In the genomic region with DNA sequence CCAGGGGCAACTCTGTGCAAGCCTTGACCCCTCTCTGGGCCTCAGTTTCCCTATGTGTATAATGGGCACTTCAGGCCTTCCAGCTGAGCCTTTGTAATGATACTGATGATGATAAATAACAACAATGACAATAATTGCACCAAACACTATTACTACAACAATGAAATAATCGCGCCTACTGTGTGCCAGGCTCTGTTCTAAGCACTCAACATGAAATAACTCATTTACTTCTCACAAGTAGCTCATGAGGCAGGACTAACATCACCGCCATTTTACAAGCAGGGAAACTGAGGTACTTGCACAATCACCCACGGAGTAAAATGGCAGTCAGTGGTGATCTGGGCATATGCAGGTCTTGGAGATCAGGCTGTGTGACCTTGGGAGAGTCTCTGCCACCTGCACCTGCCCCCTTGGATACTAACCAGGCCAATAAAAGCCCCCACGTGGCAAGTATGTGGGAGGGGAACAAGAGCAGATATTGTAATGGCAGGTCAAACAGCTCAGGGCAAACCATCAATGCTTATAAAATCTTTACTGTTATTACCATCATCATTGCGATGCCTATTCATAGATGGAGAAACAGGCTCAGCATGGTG, we compare ENCODE assay signal across 26 cellular contexts. TPM values are rescaled to one million over a fixed set of nuclear protein-coding genes. Genes with fewer than 3 reads are reported as not detected.
A peak's percentile ranks its signal among the peaks of the same experiment; 100 is the strongest.
DNase-seq lines count a peak whose midpoint lies in the region; ATAC-seq, FAIRE-seq and TF ChIP-seq lines count a peak whose summit lies in the region.
"Had no signal": no experiment of that assay in that cellular context is flagged by ENCODE, and none has a peak within 500 bp of the region (broad histone marks: within the 10 kb centered on the region; RNA-seq: fewer than 3 reads in every experiment).

No MANE protein-coding gene starts in this region.

- H3K4me3 ChIP-seq in K562, result no peak overlapping the region
- H3K4me3 ChIP-seq in neural progenitor cell, result no peak overlapping the region
- H3K4me3 ChIP-seq: BLaER1 treated with 17β-estradiol and CSF1 and Interleukin-3, amounts not matched to agents 10 nM and 100 nM; GM23248; MG63 had no signal

- peaks cover 4% of the 10 kb centered on the region for H3K36me3 Mint-ChIP-seq in neural progenitor cell

- TF ChIP-seq RAD21 in K562 (CRISPR knock-in tag; conservative IDR thresholded peaks at IDR 0.05 in 1 of 2, IDR thresholded peaks at IDR 0.05 in 1 of 2), result no peak

- H3K79me2 ChIP-seq in K562 (ENCODE audit: control insufficient read depth, insufficient read depth, low read length) (no peaks in the 10 kb centered on the region), neural progenitor cell (ENCODE audit: low read depth) (no peaks in the 10 kb centered on the region)

- no peaks in the 10 kb centered on the region for H3K9me3 Mint-ChIP-seq in neural progenitor cell

- H3K4me2 ChIP-seq in K562 (ENCODE audit: insufficient read depth, low read length), result no peak overlapping the region
- H3K4me2 ChIP-seq in neural progenitor cell, result no peak overlapping the region
- H3K4me2 ChIP-seq: BLaER1 treated with 17β-estradiol and CSF1 and Interleukin-3, amounts not matched to agents 10 nM and 100 nM; SK-N-SH had no signal

- POLR2A ChIA-PET in K562 (lab: Yijun Ruan, JAX), result interaction anchor here (0.6 to 1.2 kb wide), 2 partner anchors 21 to 663 kb away, joined by 3 read pairs; no protein-coding TSS in a partner anchor

- H3K4me3 Mint-ChIP-seq in neural progenitor cell, result no peak overlapping the region
- H3K4me3 Mint-ChIP-seq: CD4-positive, alpha-beta T cell had no signal

- in situ Hi-C loops in K562 (cut with MboI), result no loop called here

- no peaks in the 10 kb centered on the region for H3K27me3 Mint-ChIP-seq in neural progenitor cell (ENCODE audit: insufficient read depth, low read depth)

- H3K27ac ChIP-seq in K562 (ENCODE audit: extremely low read depth, low read depth, low read length), result no peak overlapping the region
- H3K27ac ChIP-seq in neural progenitor cell, result no peak overlapping the region
- H3K27ac ChIP-seq: BLaER1 treated with 17β-estradiol and CSF1 and Interleukin-3, amounts not matched to agents 10 nM and 100 nM; GM23248 had no signal

- DNase-seq in K562 (ENCODE audit: extremely low read depth in 1 of 4, low spot score in 3 of 4) (no peak), neural progenitor cell (ENCODE audit: low spot score) (no peak), DMS79 (lab: John Stamatoyannopoulos, UW) (no peak), germinal center (ENCODE audit: low spot score) (no peak)
- DNase-seq: CD4-positive, alpha-beta T cell; GM23248; H7; KG1; MG63; NCI-H1105 treated with DMSO at 0.1 percent for 48 hours; NCI-H146; NCI-H1930; NCI-H2107; NCI-H524 treated with DMSO at 0.1 percent for 48 hours; NCI-H774; NK-92 treated with Interleukin-12 subunit alpha and Interleukin-12 subunit beta, amount 100 ng/mL, for 24 hours; PC-3; SK-N-SH; SW 1271 had no signal

- H3K9ac ChIP-seq in K562 (ENCODE audit: insufficient read depth in 1 of 2, low read depth in 2 of 2, low read length in 2 of 2) (no peak overlapping the region), neural progenitor cell (no peak overlapping the region)
- H3K9ac ChIP-seq: BLaER1 treated with 17β-estradiol and CSF1 and Interleukin-3, amounts not matched to agents 10 nM and 100 nM; GM23248; SK-N-SH had no signal

- no peak for TF ChIP-seq POLR2A in K562 (conservative IDR thresholded peaks at IDR 0.05)

- peaks cover 28% of the 10 kb centered on the region for H3K4me1 Mint-ChIP-seq in neural progenitor cell

- TF ChIP-seq CTCF in K562 (IDR thresholded peaks at IDR 0.05 in 2 of 3, conservative IDR thresholded peaks at IDR 0.05 in 1 of 3; ENCODE audit: insufficient read depth in 2 of 3, low read depth in 1 of 3, low read length in 3 of 3) (no peak), neural progenitor cell (IDR thresholded peaks at IDR 0.05) (no peak)

- intact Hi-C loops in K562 (cut with micrococcal nuclease), result no loop called here

- H3K9me3 ChIP-seq in K562 (replicated peaks; ENCODE audit: control insufficient read depth, insufficient read depth, low read depth, low read length) (no peaks in the 10 kb centered on the region), neural progenitor cell (ENCODE audit: low read depth) (no peaks in the 10 kb centered on the region)
- H3K9me3 ChIP-seq: SK-N-SH had no signal

- CTCF ChIA-PET in K562 (lab: Yijun Ruan, JAX; ENCODE audit: low intra/inter-chr PET ratio), result no interaction called here

- no peak for TF ChIP-seq EP300 in K562 (IDR thresholded peaks at IDR 0.05; ENCODE audit: low read length)

- H3K4me1 ChIP-seq in K562 (replicated peaks in 1 of 2; ENCODE audit: control insufficient read depth in 2 of 2, insufficient read depth in 2 of 2, low read length in 2 of 2) (peaks cover 0 to 41% of the 10 kb centered on the region in 2 experiments; a peak in 2 of 5 replicates), neural progenitor cell (no peaks in the 10 kb centered on the region)

- 43% methylated on average over 6 of the region's 6 CpGs for WGBS in K562 (ENCODE audit: insufficient coverage, low coverage, missing lambda C conversion rate)

- no peak for FAIRE-seq in K562 (lab: Jason Lieb, UNC)
- FAIRE-seq: A204.1, D721Med, HTR-8/SVneo had no signal

- H4K20me1 ChIP-seq in K562 (replicated peaks; ENCODE audit: control insufficient read depth, insufficient read depth, low read length), result no peaks in the 10 kb centered on the region
- peaks cover 3% of the 10 kb centered on the region for H4K20me1 ChIP-seq in neural progenitor cell (ENCODE audit: low read depth)

- no peaks in the 10 kb centered on the region for H3K9me1 ChIP-seq in K562 (ENCODE audit: control insufficient read depth, insufficient read depth, low read length)

- peak overlapping the region; percentile 60 for H3K27ac Mint-ChIP-seq in neural progenitor cell
- H3K27ac Mint-ChIP-seq: CD4-positive, alpha-beta T cell had no signal

- H3F3A ChIP-seq in neural progenitor cell (ENCODE audit: low read depth), result no peaks in the 10 kb centered on the region

- no peaks in the 10 kb centered on the region for H3K27me3 ChIP-seq in K562 (ENCODE audit: control insufficient read depth in 2 of 2, insufficient read depth in 2 of 2, low read length in 2 of 2)
- no peaks in the 10 kb centered on the region for H3K27me3 ChIP-seq in neural progenitor cell
- H3K27me3 ChIP-seq: MG63 had no signal

- H2AFZ ChIP-seq in K562 (ENCODE audit: low read depth, low read length), result no peak overlapping the region
- no peak overlapping the region for H2AFZ ChIP-seq in neural progenitor cell (replicated peaks)
- H2AFZ ChIP-seq: GM23248 had no signal

- no peak for ATAC-seq in K562
- ATAC-seq: PC-3 had no signal

- BruUV-seq in K562 (replicated peaks; lab: Mats Ljungman, UMichigan), result no TSS peak

- H3K36me3 ChIP-seq in K562 (ENCODE audit: control insufficient read depth, insufficient read depth, low read length) (no peaks in the 10 kb centered on the region), neural progenitor cell (no peaks in the 10 kb centered on the region)
- H3K36me3 ChIP-seq: BLaER1 treated with 17β-estradiol and CSF1 and Interleukin-3, amounts not matched to agents 10 nM and 100 nM had no signal

RNA-seq across cellular contexts. Expression of a gene that starts 0.5 kb away (rescaled TPM):
- total RNA-seq in K562 (2011; cell fraction: chromatin; rRNA removed; ENCODE audit: low replicate concordance), result not detected in 2 replicates
- not detected in 2 replicates for total RNA-seq in K562 (2011; cell fraction: nucleolus; rRNA removed)
- total RNA-seq in K562 (2011; cell fraction: nucleoplasm; rRNA removed), result not detected in 2 replicates
- total RNA-seq in K562 (2014; rRNA removed), result not detected in 2 replicates
- not detected in 2 replicates for total RNA-seq in K562 (2014; rRNA removed; fragmentation: Illumina TruSeq; extraction: Trizol)
- total RNA-seq in K562 (2015; rRNA removed; fragmentation: Illumina TruSeq; extraction: Trizol), result not detected in 2 replicates
- not detected in 2 replicates for total RNA-seq in K562 (2021)
- not detected in 2 replicates for polyA plus RNA-seq in K562 (2011; rRNA removed)
- polyA plus RNA-seq in K562 (2011; cell fraction: cytosol; rRNA removed), result not detected in 2 replicates
- not detected in 2 replicates for polyA plus RNA-seq in K562 (2011; cell fraction: nucleus; rRNA removed)
- not detected in 2 replicates for polyA plus RNA-seq in K562 (2012)
- not detected in 2 replicates for polyA plus RNA-seq in K562 (2014; fragmentation: Illumina TruSeq; extraction: Trizol)
- not detected for polyA plus RNA-seq in K562 (2014; fragmentation: Nextera tagmentation; extraction: Ambion mirVana)
- not detected in 2 replicates for polyA plus RNA-seq in K562 (2014; rRNA removed)
- not detected in 2 replicates for polyA minus RNA-seq in K562 (2011; rRNA and poly(A)+ RNA removed)
- polyA minus RNA-seq in K562 (2011; cell fraction: cytosol; rRNA and poly(A)+ RNA removed), result not detected in 2 replicates
- polyA minus RNA-seq in K562 (2011; cell fraction: nucleus; rRNA and poly(A)+ RNA removed), result not detected in 2 replicates
- not detected in 2 replicates for total RNA-seq in neural progenitor cell (ENCODE audit: low replicate concordance)
- total RNA-seq: CD4-positive, alpha-beta T cell; Daoy; G401; H7; PC-3 had no signal
- polyA plus RNA-seq: AG04450, GM23248 had no signal

RNA-seq across cellular contexts. Expression of a gene that starts 23.4 kb away (rescaled TPM):
- total RNA-seq in K562 (2011; cell fraction: chromatin; rRNA removed; ENCODE audit: low replicate concordance), result 79.9 and 184 TPM in 2 replicates
- total RNA-seq in K562 (2011; cell fraction: nucleolus; rRNA removed), result 88.2 and 89.2 TPM in 2 replicates
- 65.6 and 76.9 TPM in 2 replicates for total RNA-seq in K562 (2011; cell fraction: nucleoplasm; rRNA removed)
- total RNA-seq in K562 (2014; rRNA removed) (3.8 and 5.7 TPM in 2 replicates), K562 (2014; rRNA removed; fragmentation: Illumina TruSeq; extraction: Trizol) (2.0 and 2.4 TPM in 2 replicates), K562 (2015; rRNA removed; fragmentation: Illumina TruSeq; extraction: Trizol) (1.9 and 2.3 TPM in 2 replicates), K562 (2021) (19.3 and 20.2 TPM in 2 replicates), neural progenitor cell (ENCODE audit: low replicate concordance) (10.0 and 27.5 TPM in 2 replicates)
- polyA plus RNA-seq in K562 (2011; rRNA removed) (7.0 and 14.5 TPM in 2 replicates), K562 (2014; fragmentation: Illumina TruSeq; extraction: Trizol) (4.4 and 7.3 TPM in 2 replicates), K562 (2014; fragmentation: Nextera tagmentation; extraction: Ambion mirVana) (under 1 TPM; 0.35 to 0.46 TPM), K562 (2014; rRNA removed) (10.0 and 11.8 TPM in 2 replicates)
- polyA plus RNA-seq in K562 (2011; cell fraction: cytosol; rRNA removed), result 8.0 and 14.5 TPM in 2 replicates
- 78.6 and 79.9 TPM in 2 replicates for polyA plus RNA-seq in K562 (2011; cell fraction: nucleus; rRNA removed)
- polyA plus RNA-seq in K562 (2012), result 7.9 and 22.7 TPM in 2 replicates
- polyA minus RNA-seq in K562 (2011; rRNA and poly(A)+ RNA removed), result 5.3 and 5.8 TPM in 2 replicates
- 8.8 and 17.8 TPM in 2 replicates for polyA minus RNA-seq in K562 (2011; cell fraction: cytosol; rRNA and poly(A)+ RNA removed)
- 15.8 and 20.2 TPM in 2 replicates for polyA minus RNA-seq in K562 (2011; cell fraction: nucleus; rRNA and poly(A)+ RNA removed)

RNA-seq across cellular contexts. Expression of a gene that starts 41.5 kb away (rescaled TPM):
- total RNA-seq in K562 (2011; cell fraction: chromatin; rRNA removed; ENCODE audit: low replicate concordance), result 29.2 and 60.7 TPM in 2 replicates
- total RNA-seq in K562 (2011; cell fraction: nucleolus; rRNA removed), result 29.0 and 31.2 TPM in 2 replicates
- total RNA-seq in K562 (2011; cell fraction: nucleoplasm; rRNA removed), result 30.1 and 39.5 TPM in 2 replicates
- 32.2 and 41.2 TPM in 2 replicates for total RNA-seq in K562 (2014; rRNA removed)
- 12.7 and 13.9 TPM in 2 replicates for total RNA-seq in K562 (2014; rRNA removed; fragmentation: Illumina TruSeq; extraction: Trizol)
- total RNA-seq in K562 (2015; rRNA removed; fragmentation: Illumina TruSeq; extraction: Trizol), result 19.8 and 21.3 TPM in 2 replicates
- 36.0 and 37.5 TPM in 2 replicates for total RNA-seq in K562 (2021)
- polyA plus RNA-seq in K562 (2011; rRNA removed), result 10.8 and 13.5 TPM in 2 replicates
- 9.4 and 26.1 TPM in 2 replicates for polyA plus RNA-seq in K562 (2011; cell fraction: cytosol; rRNA removed)
- polyA plus RNA-seq in K562 (2011; cell fraction: nucleus; rRNA removed), result 15.1 and 27.0 TPM in 2 replicates
- 30.1 and 49.8 TPM in 2 replicates for polyA plus RNA-seq in K562 (2012)
- 47.7 and 47.8 TPM in 2 replicates for polyA plus RNA-seq in K562 (2014; fragmentation: Illumina TruSeq; extraction: Trizol)
- 1 to 10 TPM; 4.4 to 5.6 TPM for polyA plus RNA-seq in K562 (2014; fragmentation: Nextera tagmentation; extraction: Ambion mirVana)
- 17.4 and 24.6 TPM in 2 replicates for polyA plus RNA-seq in K562 (2014; rRNA removed)
- 7.2 and 12.8 TPM in 2 replicates for polyA minus RNA-seq in K562 (2011; rRNA and poly(A)+ RNA removed)
- polyA minus RNA-seq in K562 (2011; cell fraction: cytosol; rRNA and poly(A)+ RNA removed), result 18.5 and 26.0 TPM in 2 replicates
- polyA minus RNA-seq in K562 (2011; cell fraction: nucleus; rRNA and poly(A)+ RNA removed), result 6.7 and 6.9 TPM in 2 replicates
- 17.5 and 35.4 TPM in 2 replicates for total RNA-seq in neural progenitor cell (ENCODE audit: low replicate concordance)
- total RNA-seq: CD4-positive, alpha-beta T cell had no signal

RNA-seq across cellular contexts. Expression of a gene that starts 57.1 kb away (rescaled TPM):
- total RNA-seq in K562 (2011; cell fraction: chromatin; rRNA removed; ENCODE audit: low replicate concordance), result not detected in 2 replicates
- total RNA-seq in K562 (2011; cell fraction: nucleolus; rRNA removed), result not detected in 2 replicates
- not detected in 2 replicates for total RNA-seq in K562 (2011; cell fraction: nucleoplasm; rRNA removed)
- total RNA-seq in K562 (2014; rRNA removed) (not detected in 2 replicates), K562 (2014; rRNA removed; fragmentation: Illumina TruSeq; extraction: Trizol) (not detected in 2 replicates), K562 (2015; rRNA removed; fragmentation: Illumina TruSeq; extraction: Trizol) (not detected in 2 replicates), K562 (2021) (not detected in 2 replicates), neural progenitor cell (ENCODE audit: low replicate concordance) (not detected in 2 replicates)
- polyA plus RNA-seq in K562 (2011; rRNA removed) (not detected in 2 replicates), K562 (2014; fragmentation: Illumina TruSeq; extraction: Trizol) (not detected in 2 replicates), K562 (2014; fragmentation: Nextera tagmentation; extraction: Ambion mirVana) (not detected), K562 (2014; rRNA removed) (not detected in 2 replicates)
- polyA plus RNA-seq in K562 (2011; cell fraction: cytosol; rRNA removed), result not detected in 2 replicates
- not detected in 2 replicates for polyA plus RNA-seq in K562 (2011; cell fraction: nucleus; rRNA removed)
- polyA plus RNA-seq in K562 (2012), result not detected in 2 replicates
- polyA minus RNA-seq in K562 (2011; rRNA and poly(A)+ RNA removed), result not detected in 2 replicates
- polyA minus RNA-seq in K562 (2011; cell fraction: cytosol; rRNA and poly(A)+ RNA removed), result not detected in 2 replicates
- not detected in 2 replicates for polyA minus RNA-seq in K562 (2011; cell fraction: nucleus; rRNA and poly(A)+ RNA removed)
- total RNA-seq: CD4-positive, alpha-beta T cell; Daoy; G401; GM23248; H7; PC-3 had no signal
- polyA plus RNA-seq: AG04450, GM23248, SK-N-SH had no signal
